In genomic region chr6:12490376-12490903, GRCh38 we compare ENCODE assay signal across 16 cellular contexts.
DNase-seq lines count a peak whose midpoint lies in the region; ATAC-seq, FAIRE-seq and TF ChIP-seq lines count a peak whose summit lies in the region.
"Had no signal": no experiment of that assay in that cellular context is flagged by ENCODE, and none has a peak within 500 bp of the region (broad histone marks: within the 10 kb centered on the region; RNA-seq: fewer than 3 reads in every experiment).

No MANE protein-coding gene starts in this region.

- H3K27ac Mint-ChIP-seq in mesothelial cell of epicardium = peak overlapping the region; percentile 69
- H3K27ac Mint-ChIP-seq: GM23338, WTC11 had no signal

- H3K27ac ChIP-seq in A549 (peak overlapping the region; percentile 94 to 98), brain microvascular endothelial cell (peak overlapping the region; percentile 57)
- H3K27ac ChIP-seq: BLaER1, ovary, RWPE1 had no signal

- peak in 1 of 2 experiments; percentile 9; a peak in 2 of 6 replicates for ATAC-seq in A549
- ATAC-seq: GM23338, WTC11 had no signal

- H3K9me3 ChIP-seq in A549 = peaks cover 28% of the 10 kb centered on the region
- H3K9me3 ChIP-seq: BLaER1, ovary had no signal

- no peak for TF ChIP-seq RAD21 in A549 (conservative IDR thresholded peaks at IDR 0.05 in 1 of 2, IDR thresholded peaks at IDR 0.05 in 1 of 2)

- TF ChIP-seq EP300 in A549 (IDR thresholded peaks at IDR 0.05) = no peak; a peak in 1 of 5 replicates

- no peak overlapping the region for H3K4me3 Mint-ChIP-seq in mesothelial cell of epicardium
- H3K4me3 Mint-ChIP-seq: GM23338, WTC11 had no signal

- H3K9me3 Mint-ChIP-seq in mesothelial cell of epicardium = peaks cover 6% of the 10 kb centered on the region
- H3K9me3 Mint-ChIP-seq: GM23338 had no signal

- TF ChIP-seq CTCF in A549 (IDR thresholded peaks at IDR 0.05) (no peak), brain microvascular endothelial cell (IDR thresholded peaks at IDR 0.05; ENCODE audit: low read depth, low read length, missing control alignments) (no peak), mesothelial cell of epicardium (IDR thresholded peaks at IDR 0.05; ENCODE audit: unreplicated experiment) (no peak)

- peaks cover 20% of the 10 kb centered on the region for H3K4me1 Mint-ChIP-seq in mesothelial cell of epicardium

- no peak for TF ChIP-seq POLR2A in A549 (IDR thresholded peaks at IDR 0.05; ENCODE audit: low read length)
- no peak for TF ChIP-seq POLR2A in H54 (IDR thresholded peaks at IDR 0.05; ENCODE audit: low read depth, low read length)

- no peaks in the 10 kb centered on the region for H3K36me3 Mint-ChIP-seq in mesothelial cell of epicardium
- H3K36me3 Mint-ChIP-seq: WTC11 had no signal

- DNase-seq in A549 (ENCODE audit: low read depth in 1 of 2, low spot score in 1 of 2) (no peak), H54 (ENCODE audit: insufficient read length, low spot score) (no peak), brain microvascular endothelial cell (no peak), mesothelial cell of epicardium (ENCODE audit: low spot score in 2 of 2, unreplicated experiment in 2 of 2) (no peak), HT-29 (ENCODE audit: low spot score) (no peak), putamen (ENCODE audit: low spot score) (no peak), T-helper 9 cell (no peak)
- DNase-seq: activated effector memory CD4-positive, alpha-beta T cell treated with anti-CD3 and anti-CD28 coated beads, Interleukin-2, amount 50 U/mL, for 16 hours; DMS 273 treated with DMSO at 0.1 percent for 48 hours; NCI-H1417 treated with DMSO at 0.1 percent for 48 hours; ovary had no signal

- in situ Hi-C loops in brain microvascular endothelial cell (cut with HindIII; ENCODE audit: low pct_ligation_motif_present, low sequenced_read_pairs) = no loop called here

- no peak overlapping the region for H3K4me3 ChIP-seq in A549
- H3K4me3 ChIP-seq in brain microvascular endothelial cell (ENCODE audit: low read depth, low read length) = no peak overlapping the region
- H3K4me3 ChIP-seq: BLaER1, GM23338, ovary had no signal

- H3K36me3 ChIP-seq in brain microvascular endothelial cell (replicated peaks) = no peaks in the 10 kb centered on the region
- H3K36me3 ChIP-seq: BLaER1, ovary had no signal

- POLR2A ChIA-PET in A549 (lab: Yijun Ruan, JAX) = interaction anchor here (1.0 kb wide), 1 partner anchor 200 kb away, joined by 3 read pairs; the partner anchor contains the start of gene EDN1

- H3K4me1 ChIP-seq in A549 = peaks cover 53% of the 10 kb centered on the region
- H3K4me1 ChIP-seq: BLaER1 had no signal

- WGBS in A549 (ENCODE audit: missing lambda C conversion rate) = 36% methylated on average over 2 of the region's 2 CpGs

- FAIRE-seq in A549 (lab: Jason Lieb, UNC) (no peak), H54 (lab: Jason Lieb, UNC) (peak; percentile 11)
- FAIRE-seq: bronchial epithelial cell had no signal

- peak overlapping the region; percentile 51 for H3K4me2 ChIP-seq in A549
- H3K4me2 ChIP-seq: BLaER1, GM23338 had no signal

- CTCF ChIA-PET in A549 (lab: Yijun Ruan, JAX) = interaction anchor here (0.9 to 1.4 kb wide), 4 partner anchors 113 to 200 kb away, joined by 3 to 5 read pairs (median 4); partner anchors contain the start of gene EDN1

- H3K27me3 ChIP-seq in brain microvascular endothelial cell (replicated peaks) = no peaks in the 10 kb centered on the region
- H3K27me3 ChIP-seq: BLaER1, ovary had no signal

- H3K27me3 Mint-ChIP-seq in mesothelial cell of epicardium (ENCODE audit: low read depth) = no peaks in the 10 kb centered on the region

TF ChIP-seq in A549, 52 proteins besides CTCF, POLR2A, EP300 and RAD21:
- TF ChIP-seq TFCP2L1 (CRISPR knock-in tag; IDR thresholded peaks at IDR 0.05) (0 out of 2 replicates have a peak, but pooled peaks have one; percentile 19), HEYL (CRISPR knock-in tag; IDR thresholded peaks at IDR 0.05) (peak; percentile 3; the same call in 1 of the 2 replicates), GATA3 (IDR thresholded peaks at IDR 0.05; ENCODE audit: borderline replicate concordance) (no peak)
